Comparison of ENCODE assay signal across 8 cellular contexts in the genomic region with DNA sequence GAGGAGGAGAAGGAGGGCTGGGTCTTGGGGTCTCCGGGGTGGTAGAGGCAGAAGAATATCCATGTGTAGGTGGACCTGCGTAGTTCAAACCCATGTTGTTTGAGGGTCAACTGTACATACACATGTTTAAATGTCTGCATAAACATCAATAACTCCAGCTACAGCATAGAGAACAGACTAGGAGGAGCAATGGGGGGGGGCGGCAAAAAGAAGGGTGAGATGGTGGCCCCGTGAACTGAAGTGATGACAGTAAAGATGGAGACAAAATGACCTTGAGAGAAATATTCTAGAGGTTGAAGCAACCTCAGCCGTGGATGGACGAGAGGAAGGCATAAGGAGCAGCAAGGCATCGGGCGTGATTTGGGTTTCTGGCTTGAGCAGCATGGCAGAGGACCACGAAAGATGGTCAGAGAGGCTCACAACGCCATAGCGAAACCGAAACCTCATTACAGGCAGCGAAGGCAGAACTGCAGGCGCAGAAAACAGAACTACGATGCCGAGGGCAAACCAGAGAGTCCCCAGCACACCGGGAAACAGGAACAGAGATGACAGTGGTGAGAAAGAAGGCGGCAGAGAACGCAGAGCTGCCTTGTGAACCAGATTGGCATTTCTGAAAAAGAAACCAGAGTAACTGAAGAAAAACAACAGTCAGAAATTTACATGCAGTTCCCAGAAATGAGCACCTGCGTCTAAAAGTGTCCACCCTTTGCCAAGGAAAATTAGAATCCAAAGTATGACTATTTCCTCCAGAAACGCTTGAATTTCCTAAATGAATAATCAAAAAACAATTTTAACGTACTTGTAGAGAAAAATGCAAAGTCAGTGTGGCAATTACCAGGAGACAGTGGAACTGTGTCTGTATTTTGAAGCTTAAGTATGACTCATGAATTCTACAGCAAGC. TPM values are rescaled to one million over a fixed set of nuclear protein-coding genes. Genes with fewer than 3 reads are reported as not detected.
DNase-seq lines count a peak whose midpoint lies in the region; ATAC-seq and TF ChIP-seq lines count a peak whose summit lies in the region.

No MANE protein-coding gene starts in this region.

- TF ChIP-seq EP300 in sigmoid colon (IDR thresholded peaks at IDR 0.05), result no peak

- TF ChIP-seq POLR2A in sigmoid colon (IDR thresholded peaks at IDR 0.05), result no peak

- no peaks in the 10 kb centered on the region for H3K9me3 ChIP-seq in OCI-LY3 (ENCODE audit: insufficient read depth, low read length)
- H3K9me3 ChIP-seq in sigmoid colon, result no peaks in the 10 kb centered on the region

- no peaks in the 10 kb centered on the region for H3K36me3 ChIP-seq in OCI-LY3 (replicated peaks; ENCODE audit: low read depth, low read length)
- H3K36me3 ChIP-seq in sigmoid colon, result no peaks in the 10 kb centered on the region

- 52 to 64% methylated on average over 22 of the region's 22 CpGs for WGBS in sigmoid colon, 2 donors

- peaks cover 12% of the 10 kb centered on the region for H3K79me2 ChIP-seq in OCI-LY3 (ENCODE audit: low read length)

- H3K27ac ChIP-seq in OCI-LY3 (ENCODE audit: low read length), result peak overlapping the region; percentile 100
- H3K27ac ChIP-seq in sigmoid colon, result peak overlapping the region in 3 of 4 donors; percentile 15 to 55 (median 50)

- H3K36me3 Mint-ChIP-seq in activated T-cell treated with anti-CD3 and anti-CD28 coated beads, Interleukin-2, amount 50 U/mL, for 24 hours (ENCODE audit: low read depth), result no peaks in the 10 kb centered on the region

- H2AFZ ChIP-seq in OCI-LY3 (ENCODE audit: low read depth, low read length), result no peak overlapping the region

- no peaks in the 10 kb centered on the region for H3K27me3 ChIP-seq in OCI-LY3 (ENCODE audit: low read depth, low read length)
- no peaks in the 10 kb centered on the region for H3K27me3 ChIP-seq in sigmoid colon

- H3K4me1 Mint-ChIP-seq in activated T-cell treated with anti-CD3 and anti-CD28 coated beads, Interleukin-2, amount 50 U/mL, for 24 hours (ENCODE audit: low read depth), result peaks cover 70% of the 10 kb centered on the region

- peak overlapping the region; percentile 76 for H3K4me3 Mint-ChIP-seq in activated T-cell treated with anti-CD3 and anti-CD28 coated beads, Interleukin-2, amount 50 U/mL, for 24 hours

- no peaks in the 10 kb centered on the region for H3K27me3 Mint-ChIP-seq in activated T-cell treated with anti-CD3 and anti-CD28 coated beads, Interleukin-2, amount 50 U/mL, for 24 hours

- ATAC-seq in GM18868 (IDR thresholded peaks at IDR 0.05; ENCODE audit: unreplicated experiment) (peak; percentile 82), HG03066 (IDR thresholded peaks at IDR 0.05; ENCODE audit: low read depth, unreplicated experiment) (peak; percentile 73)

- H3K4me3 ChIP-seq in OCI-LY3 (ENCODE audit: low read length) (peak overlapping the region; percentile 58), fibroblast of pulmonary artery (replicated peaks; ENCODE audit: low read depth, low read length) (peak overlapping the region; percentile 27), sigmoid colon (peak overlapping the region in 1 of 4 donors; percentile 24)

- H3K27ac Mint-ChIP-seq in activated T-cell treated with anti-CD3 and anti-CD28 coated beads, Interleukin-2, amount 50 U/mL, for 24 hours, result peak overlapping the region; percentile 97

- peak overlapping the region; percentile 96 for H3K9ac ChIP-seq in OCI-LY3 (ENCODE audit: low read length)

- H3K4me2 ChIP-seq in OCI-LY3 (ENCODE audit: low read length), result peak overlapping the region; percentile 79

- no peaks in the 10 kb centered on the region for H4K20me1 ChIP-seq in OCI-LY3 (ENCODE audit: insufficient read depth, low read length)

- H3K4me1 ChIP-seq in OCI-LY3 (ENCODE audit: low read length), result peaks cover 75% of the 10 kb centered on the region
- H3K4me1 ChIP-seq in sigmoid colon, result peaks cover 0 to 8% (median 0%) of the 10 kb centered on the region in 4 donors

- intact Hi-C loops in sigmoid colon (cut with DNase I), result no loop called here

- TF ChIP-seq CTCF in OCI-LY3 (IDR thresholded peaks at IDR 0.05; ENCODE audit: low read depth, low read length), result no peak
- no peak for TF ChIP-seq CTCF in fibroblast of pulmonary artery (IDR thresholded peaks at IDR 0.05; ENCODE audit: low read length, missing control alignments)
- TF ChIP-seq CTCF in sigmoid colon (IDR thresholded peaks at IDR 0.05), result no peak

- H3K9me3 Mint-ChIP-seq in activated T-cell treated with anti-CD3 and anti-CD28 coated beads, Interleukin-2, amount 50 U/mL, for 24 hours, result no peaks in the 10 kb centered on the region

- DNase-seq in A172 (ENCODE audit: low spot score), result peak; percentile 67
- peak; percentile 80 for DNase-seq in activated T-cell treated with anti-CD3 and anti-CD28 coated beads, Interleukin-2, amount 50 U/mL, for 24 hours
- peak; percentile 94 for DNase-seq in fibroblast of pulmonary artery (ENCODE audit: low read depth)
- DNase-seq in sigmoid colon, result no peak
- no peak for DNase-seq in pons (ENCODE audit: low spot score)

RNA-seq across cellular contexts. Expression of gene ENPP6, which starts 50.2 kb away (rescaled TPM):
- total RNA-seq in A172 (2014; rRNA removed; shearing (Covaris generic)), result not detected in 2 replicates
- under 1 TPM; 0.27 to 0.66 (median 0.32) TPM for total RNA-seq in sigmoid colon
- polyA plus RNA-seq in sigmoid colon, result under 1 TPM; under 0.01 to 0.46 (median 0.31) TPM

Comparison
In these comparisons a context has a peak if more than half of its experiments do, and no peak if none do; other contexts are left out.
1. DNase-seq: peak in A172 (single experiment), activated T-cell treated with anti-CD3 and anti-CD28 coated beads, Interleukin-2, amount 50 U/mL, for 24 hours (single experiment) and fibroblast of pulmonary artery (single experiment); none in sigmoid colon (single experiment) and pons (single experiment).